ENCODE assay signal across 13 cellular contexts in genomic region chr1:167491586-167492408, GRCh38. TPM values are rescaled to one million over a fixed set of nuclear protein-coding genes. Genes with fewer than 3 reads are reported as not detected.
DNase-seq lines count a peak whose midpoint lies in the region; ATAC-seq, FAIRE-seq and TF ChIP-seq lines count a peak whose summit lies in the region.
"Had no signal": no experiment of that assay in that cellular context is flagged by ENCODE, and none has a peak within 500 bp of the region (broad histone marks: within the 10 kb centered on the region; RNA-seq: fewer than 3 reads in every experiment).

No MANE protein-coding gene starts in this region.

- H3K27ac ChIP-seq in osteoblast (ENCODE audit: low read depth, low read length), result no peak overlapping the region
- H3K27ac ChIP-seq: brain microvascular endothelial cell, parathyroid adenoma, PC-9, WERI-Rb-1 had no signal

- peak; percentile 35 for FAIRE-seq in GM18507 (lab: Jason Lieb, UNC)

- H3K4me2 ChIP-seq in osteoblast (ENCODE audit: insufficient read depth, low read length), result no peak overlapping the region
- H3K4me2 ChIP-seq: PC-9 had no signal

- peaks cover 88% of the 10 kb centered on the region for H3K36me3 Mint-ChIP-seq in activated T-helper 2 cell treated with anti-CD3 and anti-CD28 coated beads, Interferon-gamma antibody, Interleukin-2, Interleukin-4, amounts not matched to agents 10 μg/mL and 5 μg/mL and 100 μg/mL, durations not matched to agents 14 hours and 24 hours and 36 hours (ENCODE audit: low read depth)
- peaks cover 11% of the 10 kb centered on the region for H3K36me3 Mint-ChIP-seq in natural killer cell

- TF ChIP-seq CTCF in natural killer cell (IDR thresholded peaks at IDR 0.05), result no peak
- TF ChIP-seq CTCF in osteoblast (IDR thresholded peaks at IDR 0.05; ENCODE audit: extremely low read depth, low read depth, low read length), result no peak

- intact Hi-C loops in activated T-helper 2 cell treated with anti-CD3 and anti-CD28 coated beads, Interferon-gamma antibody, Interleukin-2, Interleukin-4, amounts not matched to agents 10 μg/mL and 5 μg/mL and 100 μg/mL, durations not matched to agents 14 hours and 24 hours and 36 hours (cut with micrococcal nuclease), result loop anchor here (1.0 to 5.0 kb wide), 2 partner anchors 9 to 196 kb away; no protein-coding TSS in a partner anchor
- intact Hi-C loops in natural killer cell (cut with micrococcal nuclease), result loop anchor here (2.0 kb wide), 2 partner anchors 13 to 23 kb away; no protein-coding TSS in a partner anchor

- H3K9me3 Mint-ChIP-seq in activated T-helper 2 cell treated with anti-CD3 and anti-CD28 coated beads, Interferon-gamma antibody, Interleukin-2, Interleukin-4, amounts not matched to agents 10 μg/mL and 5 μg/mL and 100 μg/mL, durations not matched to agents 14 hours and 24 hours and 36 hours, result no peaks in the 10 kb centered on the region
- H3K9me3 Mint-ChIP-seq in natural killer cell, result no peaks in the 10 kb centered on the region

- H3K27me3 ChIP-seq in osteoblast (ENCODE audit: insufficient read depth, low read length), result peaks cover 2% of the 10 kb centered on the region

- no peaks in the 10 kb centered on the region for H3K36me3 ChIP-seq in osteoblast (ENCODE audit: insufficient read depth, low read length)
- H3K36me3 ChIP-seq: brain microvascular endothelial cell, WERI-Rb-1 had no signal

- no peak overlapping the region for H3K4me3 ChIP-seq in osteoblast (ENCODE audit: insufficient read depth, low read length)
- H3K4me3 ChIP-seq: PC-9 had no signal

- no peaks in the 10 kb centered on the region for H3K9me3 ChIP-seq in osteoblast (ENCODE audit: low read depth, low read length)

- peaks cover 83% of the 10 kb centered on the region for H3K4me1 Mint-ChIP-seq in activated T-helper 2 cell treated with anti-CD3 and anti-CD28 coated beads, Interferon-gamma antibody, Interleukin-2, Interleukin-4, amounts not matched to agents 10 μg/mL and 5 μg/mL and 100 μg/mL, durations not matched to agents 14 hours and 24 hours and 36 hours (ENCODE audit: low read depth)
- peaks cover 95 to 99% of the 10 kb centered on the region in 2 donors for H3K4me1 Mint-ChIP-seq in natural killer cell

- H3K27me3 Mint-ChIP-seq in activated T-helper 2 cell treated with anti-CD3 and anti-CD28 coated beads, Interferon-gamma antibody, Interleukin-2, Interleukin-4, amounts not matched to agents 10 μg/mL and 5 μg/mL and 100 μg/mL, durations not matched to agents 14 hours and 24 hours and 36 hours (ENCODE audit: low read depth), result no peaks in the 10 kb centered on the region
- no peaks in the 10 kb centered on the region for H3K27me3 Mint-ChIP-seq in natural killer cell (ENCODE audit: low read depth in 2 of 2)

- no peak overlapping the region for H2AFZ ChIP-seq in osteoblast (ENCODE audit: low read length)
- H2AFZ ChIP-seq: parathyroid adenoma, PC-9 had no signal

- H4K20me1 ChIP-seq in osteoblast (ENCODE audit: insufficient read depth, low read length), result no peaks in the 10 kb centered on the region

- ATAC-seq in natural killer cell (peak; percentile 34 to 68 (median 54)), HG02642 (IDR thresholded peaks at IDR 0.05; ENCODE audit: poor library complexity, unreplicated experiment) (no peak)

- H3K4me1 ChIP-seq in osteoblast (ENCODE audit: insufficient read depth, low read length), result no peaks in the 10 kb centered on the region
- H3K4me1 ChIP-seq: parathyroid adenoma had no signal

- peak overlapping the region; percentile 91 for H3K27ac Mint-ChIP-seq in activated T-helper 2 cell treated with anti-CD3 and anti-CD28 coated beads, Interferon-gamma antibody, Interleukin-2, Interleukin-4, amounts not matched to agents 10 μg/mL and 5 μg/mL and 100 μg/mL, durations not matched to agents 14 hours and 24 hours and 36 hours
- H3K27ac Mint-ChIP-seq in natural killer cell, result peak overlapping the region; percentile 91 to 100

- peak overlapping the region; percentile 72 for H3K4me3 Mint-ChIP-seq in activated T-helper 2 cell treated with anti-CD3 and anti-CD28 coated beads, Interferon-gamma antibody, Interleukin-2, Interleukin-4, amounts not matched to agents 10 μg/mL and 5 μg/mL and 100 μg/mL, durations not matched to agents 14 hours and 24 hours and 36 hours (ENCODE audit: low read depth)
- H3K4me3 Mint-ChIP-seq in natural killer cell, result peak overlapping the region; percentile 87

- DNase-seq in GM18507 (ENCODE audit: extremely low spot score, insufficient read length, low read depth) (no peak), NCI-H2107 (lab: John Stamatoyannopoulos, UW) (peak; percentile 40), natural killer cell (peak; percentile 52), activated gamma-delta T cell (lab: John Stamatoyannopoulos, UW) (no peak), osteoblast (ENCODE audit: insufficient read length, low spot score, missing footprints) (no peak)
- DNase-seq in activated T-helper 2 cell treated with anti-CD3 and anti-CD28 coated beads, Interferon-gamma antibody, Interleukin-2, Interleukin-4, amounts not matched to agents 10 μg/mL and 5 μg/mL and 100 μg/mL, durations not matched to agents 14 hours and 24 hours and 36 hours (ENCODE audit: low spot score), result no peak
- no peak for DNase-seq in activated effector memory CD4-positive, alpha-beta T cell treated with anti-CD3 and anti-CD28 coated beads, Interleukin-2, amount 50 U/mL, for 16 hours
- DNase-seq: brain microvascular endothelial cell, Karpas-422, PC-9, WERI-Rb-1 had no signal

- H3K79me2 ChIP-seq in osteoblast (ENCODE audit: insufficient read depth, low read length), result no peaks in the 10 kb centered on the region
- H3K79me2 ChIP-seq: parathyroid adenoma had no signal

RNA-seq across cellular contexts. Expression of gene CD247, which starts 26.5 kb away (rescaled TPM):
- 193 and 196 TPM in 2 replicates for total RNA-seq in activated T-helper 2 cell treated with anti-CD3 and anti-CD28 coated beads, Interferon-gamma antibody, Interleukin-2, Interleukin-4, amounts not matched to agents 10 μg/mL and 5 μg/mL and 100 μg/mL, durations not matched to agents 14 hours and 24 hours and 36 hours
- total RNA-seq in natural killer cell (1,000 to 10,000 TPM; 1,027 to 1,374 (median 1,309) TPM), osteoblast (not detected in 2 replicates)
- total RNA-seq: PC-9 had no signal

Comparison
In these comparisons a context has a peak if more than half of its experiments do, and no peak if none do; other contexts are left out.
1. DNase-seq: peak in NCI-H2107 (single experiment) and natural killer cell (single experiment); none in GM18507 (single experiment), activated T-helper 2 cell treated with anti-CD3 and anti-CD28 coated beads, Interferon-gamma antibody, Interleukin-2, Interleukin-4, amounts not matched to agents 10 μg/mL and 5 μg/mL and 100 μg/mL, durations not matched to agents 14 hours and 24 hours and 36 hours (single experiment), activated gamma-delta T cell (single experiment), activated effector memory CD4-positive, alpha-beta T cell treated with anti-CD3 and anti-CD28 coated beads, Interleukin-2, amount 50 U/mL, for 16 hours (single experiment) and osteoblast (single experiment).
2. RNA of gene CD247, which starts 26.5 kb away (total RNA-seq): 1,027 to 1,374 TPM in natural killer cell and 193 to 196 TPM in activated T-helper 2 cell treated with anti-CD3 and anti-CD28 coated beads, Interferon-gamma antibody, Interleukin-2, Interleukin-4, amounts not matched to agents 10 μg/mL and 5 μg/mL and 100 μg/mL, durations not matched to agents 14 hours and 24 hours and 36 hours; not detected in osteoblast; every median in the first group is over 100 times any median in the second.